10 cellular contexts compared by ENCODE assay signal in the genomic region with DNA sequence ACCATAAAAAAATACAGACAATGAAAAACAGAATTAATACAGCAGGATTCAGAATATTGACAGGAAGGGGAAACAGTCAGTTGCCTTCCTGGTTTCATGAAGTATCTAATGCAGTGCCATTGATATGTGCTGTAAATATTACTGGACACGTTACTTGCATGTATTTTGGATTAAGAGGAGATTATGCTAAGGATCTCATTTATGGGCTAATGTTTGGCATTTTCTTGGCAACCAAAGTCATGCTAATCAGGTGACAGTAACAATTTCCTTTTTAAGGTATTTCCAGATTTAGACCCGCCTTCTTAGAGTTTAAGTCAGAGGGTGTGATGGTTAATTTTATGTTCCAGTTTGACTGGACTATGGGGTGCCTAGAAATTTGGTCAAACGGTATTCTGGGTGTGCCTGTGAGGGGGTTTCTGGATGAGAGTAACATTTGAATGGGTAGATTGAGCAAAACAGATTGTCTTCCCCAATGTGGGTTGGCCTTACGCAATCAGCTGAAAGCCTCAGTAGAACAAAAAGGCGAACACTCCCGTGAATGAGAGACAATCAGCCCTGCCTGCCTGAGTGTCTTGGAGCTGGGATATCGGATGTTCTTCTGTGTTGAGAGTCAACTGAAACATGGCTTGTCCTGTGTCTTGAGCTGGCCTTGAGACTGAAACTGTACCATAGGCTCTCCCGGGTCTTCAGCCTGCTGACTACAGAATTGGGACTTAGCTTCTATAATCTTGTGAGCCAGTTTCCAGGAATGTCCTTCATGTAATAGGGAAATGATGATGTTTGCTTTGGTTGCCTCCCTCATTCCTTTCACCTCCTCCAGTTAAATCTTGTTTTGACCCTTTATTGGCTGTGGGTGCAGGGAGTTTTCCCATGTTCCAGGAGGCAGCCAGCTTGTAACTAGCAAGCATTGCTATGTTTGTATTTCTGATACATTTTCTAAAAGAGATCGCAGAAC. TPM values are rescaled to one million over a fixed set of nuclear protein-coding genes. Genes with fewer than 3 reads are reported as not detected.
A peak's percentile ranks its signal among the peaks of the same experiment; 100 is the strongest.
DNase-seq lines count a peak whose midpoint lies in the region; FAIRE-seq and TF ChIP-seq lines count a peak whose summit lies in the region.
"Had no signal": no experiment of that assay in that cellular context is flagged by ENCODE, and none has a peak within 500 bp of the region (broad histone marks: within the 10 kb centered on the region; RNA-seq: fewer than 3 reads in every experiment).

No MANE protein-coding gene starts in this region.

- H3K9me3 ChIP-seq in H1 (ENCODE audit: insufficient read depth in 2 of 2, low read depth in 1 of 2, low read length in 1 of 2), result no peaks in the 10 kb centered on the region

- H3K27ac ChIP-seq in H1 (ENCODE audit: low read depth, low read length) (no peak overlapping the region), rectal smooth muscle tissue (ENCODE audit: low read depth, low read length) (peak overlapping the region; percentile 35)

- H3K18ac ChIP-seq in H1 (ENCODE audit: extremely low read depth, low read length), result no peak overlapping the region

- TF ChIP-seq CTCF in H1 (IDR thresholded peaks at IDR 0.05; ENCODE audit: control extremely low read depth in 1 of 3, insufficient read depth in 1 of 3, low read depth in 1 of 3, low read length in 3 of 3) (no peak), GM20000 (IDR thresholded peaks at IDR 0.05; ENCODE audit: extremely low read depth, missing control alignments) (no peak)

- H3K27me3 ChIP-seq in H1 (replicated peaks in 1 of 4; ENCODE audit: control insufficient read depth in 3 of 4, extremely low read depth in 1 of 4, insufficient read depth in 3 of 4, low read length in 3 of 4), result no peaks in the 10 kb centered on the region
- H3K27me3 ChIP-seq in rectal smooth muscle tissue (ENCODE audit: control insufficient read depth, insufficient read depth, low read length), result no peaks in the 10 kb centered on the region

- no peak for FAIRE-seq in H1 (lab: Jason Lieb, UNC)

- no peak overlapping the region for H2AK5ac ChIP-seq in H1 (ENCODE audit: low read depth, low read length)

- no peak overlapping the region for H2BK120ac ChIP-seq in H1 (replicated peaks; ENCODE audit: low read depth, low read length)

- H4K5ac ChIP-seq in H1 (ENCODE audit: insufficient read length, low read depth, low read length), result no peak overlapping the region

- H3K9ac ChIP-seq in H1 (replicated peaks in 1 of 4; ENCODE audit: extremely low read depth in 1 of 4, low read depth in 3 of 4, low read length in 3 of 4), result no peak overlapping the region
- no peak overlapping the region for H3K9ac ChIP-seq in rectal smooth muscle tissue (ENCODE audit: low read length)

- H3K4ac ChIP-seq in H1 (replicated peaks; ENCODE audit: insufficient read length, low read depth, low read length), result no peak overlapping the region

- H3K4me3 ChIP-seq in H1 (ENCODE audit: extremely low read depth in 1 of 4, insufficient read depth in 2 of 4, low read depth in 3 of 4, low read length in 4 of 4) (no peak overlapping the region), rectal smooth muscle tissue (ENCODE audit: low read length) (peak overlapping the region; percentile 5)

- H3K4me1 ChIP-seq in H1 (replicated peaks in 1 of 4; ENCODE audit: control insufficient read depth in 3 of 4, insufficient read depth in 4 of 4, low read length in 3 of 4), result no peaks in the 10 kb centered on the region
- peaks cover 31% of the 10 kb centered on the region for H3K4me1 ChIP-seq in rectal smooth muscle tissue (ENCODE audit: control insufficient read depth, insufficient read depth, low read length)

- no peak overlapping the region for H3K4me2 ChIP-seq in H1 (ENCODE audit: insufficient read depth in 1 of 2, low read depth in 2 of 2, low read length in 2 of 2)

- TF ChIP-seq RAD21 in H1 (IDR thresholded peaks at IDR 0.05 in 1 of 2, conservative IDR thresholded peaks at IDR 0.05 in 1 of 2; ENCODE audit: low read depth in 2 of 2, low read length in 2 of 2), result no peak

- H4K8ac ChIP-seq in H1 (ENCODE audit: extremely low read depth, insufficient read depth, low read length), result no peak overlapping the region

- no peaks in the 10 kb centered on the region for H3K23me2 ChIP-seq in H1 (ENCODE audit: low read depth, low read length)

- CTCF ChIA-PET in H1 (lab: Charles Lee; ENCODE audit: partially characterized antibody), result interaction anchor here (0.9 kb wide), 1 partner anchor 10 kb away, joined by 3 read pairs; the partner anchor contains the start of gene SQOR

- H2AFZ ChIP-seq in H1 (ENCODE audit: low read length), result no peak overlapping the region

- H3K56ac ChIP-seq in H1 (replicated peaks; ENCODE audit: insufficient read length, low read depth, low read length), result no peak overlapping the region

- TF ChIP-seq POLR2A in H1 (IDR thresholded peaks at IDR 0.05; ENCODE audit: control extremely low read depth in 1 of 2, low read depth in 2 of 2, low read length in 2 of 2), result no peak

- no peak overlapping the region for H3K23ac ChIP-seq in H1 (ENCODE audit: insufficient read length)

- no peak overlapping the region for H2BK5ac ChIP-seq in H1 (ENCODE audit: low read depth, low read length)

- H2BK15ac ChIP-seq in H1 (ENCODE audit: low read length), result no peak overlapping the region

- no peak overlapping the region for H3K14ac ChIP-seq in H1 (ENCODE audit: insufficient read length)

- WGBS in H1 (ENCODE audit: extremely low coverage in 1 of 2, insufficient coverage in 1 of 2, insufficient read length in 1 of 2, insufficient replicate concordance in 2 of 2, low coverage in 1 of 2, low lambda C conversion rate in 2 of 2, missing lambda C conversion rate in 1 of 2), 2 experiments, result 94% methylated on average over 9 of the region's 9 CpGs; no CpG with 5 or more reads in 1 of the 2 experiments

- POLR2A ChIA-PET in H1 (lab: Charles Lee; ENCODE audit: partially characterized antibody), result no interaction called here

- TF ChIP-seq EP300 in H1 (IDR thresholded peaks at IDR 0.05; ENCODE audit: borderline replicate concordance in 1 of 2, low read depth in 2 of 2, low read length in 2 of 2), result no peak

- H3K79me1 ChIP-seq in H1 (ENCODE audit: low read depth, low read length), result no peaks in the 10 kb centered on the region

- no peak overlapping the region for H2BK20ac ChIP-seq in H1 (ENCODE audit: low read length)

- H3K79me2 ChIP-seq in H1 (ENCODE audit: control insufficient read depth in 1 of 2, insufficient read depth in 2 of 2, low read length in 2 of 2), result no peaks in the 10 kb centered on the region

- peak; percentile 40 for DNase-seq in Daoy (ENCODE audit: low read depth)
- peak; percentile 31 to 65 for DNase-seq in NOMO-1 (lab: John Stamatoyannopoulos, UW; ENCODE audit: unreplicated experiment in 2 of 2)
- DNase-seq in H1 (ENCODE audit: low read depth in 1 of 2, low spot score in 2 of 2), result no peak
- DNase-seq in NCI-H774 (lab: John Stamatoyannopoulos, UW), result no peak
- DNase-seq in NCI-H1105 (lab: John Stamatoyannopoulos, UW), result no peak
- no peak for DNase-seq in GM20000 (ENCODE audit: low spot score)
- DNase-seq in NCI-H526 treated with DMSO at 0.1 percent for 48 hours (lab: John Stamatoyannopoulos, UW), result no peak
- DNase-seq: activated gamma-delta T cell treated with Interleukin-2 at 50 U/mL for 16 hours, NCI-H748 treated with DMSO at 0.1 percent for 48 hours had no signal

- H2BK12ac ChIP-seq in H1 (ENCODE audit: low read depth, low read length), result no peak overlapping the region

- no peaks in the 10 kb centered on the region for H4K20me1 ChIP-seq in H1 (replicated peaks in 1 of 2; ENCODE audit: control insufficient read depth in 1 of 2, insufficient read depth in 2 of 2, low read length in 2 of 2)

- no peak overlapping the region for H4K91ac ChIP-seq in H1 (replicated peaks; ENCODE audit: insufficient read length, low read length)

- H3K36me3 ChIP-seq in H1 (ENCODE audit: control insufficient read depth in 2 of 4, insufficient read depth in 4 of 4, low read length in 3 of 4), result no peaks in the 10 kb centered on the region
- H3K36me3 ChIP-seq in rectal smooth muscle tissue (ENCODE audit: control insufficient read depth, insufficient read depth, low read length), result no peaks in the 10 kb centered on the region

TF ChIP-seq in H1, 55 proteins besides CTCF, POLR2A, EP300 and RAD21:
- TF ChIP-seq CEBPB (IDR thresholded peaks at IDR 0.05; ENCODE audit: low read depth, low read length) (peak; percentile 69; the same call in 1 of the 2 replicates), SP2 (IDR thresholded peaks at IDR 0.05; ENCODE audit: low read length) (no peak)

RNA-seq across cellular contexts. Expression of gene SQOR, which starts 10.5 kb away (rescaled TPM):
- total RNA-seq in Daoy (2014; rRNA removed; shearing (Covaris generic)), result 35.1 and 46.1 TPM in 2 replicates
- 0.22 and 0.25 TPM in 2 replicates for total RNA-seq in H1 (2021; fragmentation: NEBNext Ultra II Directional; extraction: Animal tissue kit (Norgen Biotek cat#: 25700))
- polyA plus RNA-seq in H1 (2011; rRNA removed), result 0.20 and 0.24 TPM in 2 replicates
- 0.17 TPM for polyA plus RNA-seq in H1 (2011; cell fraction: cytosol; rRNA removed)
- polyA plus RNA-seq in H1 (2011; cell fraction: nucleus; rRNA removed), result 0.10 TPM
- 0.27 to 0.47 TPM (median 0.31 TPM) in 3 of 4 replicates, not detected in the other for polyA plus RNA-seq in H1 (2012, experiment 1 of 2)
- not detected for polyA plus RNA-seq in H1 (2012, experiment 2 of 2)
- 0.18 TPM for polyA plus RNA-seq in H1 (2013, experiment 1 of 2)
- 0.24 TPM for polyA plus RNA-seq in H1 (2013, experiment 2 of 2)
- 0.15 TPM in 1 of 2 replicates, not detected in the other for polyA minus RNA-seq in H1 (2011; rRNA and poly(A)+ RNA removed)
- not detected for polyA minus RNA-seq in H1 (2011; cell fraction: cytosol; rRNA and poly(A)+ RNA removed)
- polyA minus RNA-seq in H1 (2011; cell fraction: nucleus; rRNA and poly(A)+ RNA removed), result 1.5 TPM

RNA-seq across cellular contexts. Expression of gene BLOC1S6, which starts 58.1 kb away (rescaled TPM):
- total RNA-seq in Daoy (2014; rRNA removed; shearing (Covaris generic)), result 67.6 and 73.1 TPM in 2 replicates
- total RNA-seq in H1 (2021; fragmentation: NEBNext Ultra II Directional; extraction: Animal tissue kit (Norgen Biotek cat#: 25700)), result 28.7 and 28.8 TPM in 2 replicates
- 3.7 and 4.5 TPM in 2 replicates for polyA plus RNA-seq in H1 (2011; rRNA removed)
- 8.2 TPM for polyA plus RNA-seq in H1 (2011; cell fraction: cytosol; rRNA removed)
- polyA plus RNA-seq in H1 (2011; cell fraction: nucleus; rRNA removed), result 5.1 TPM
- polyA plus RNA-seq in H1 (2012, experiment 1 of 2), result 16.5 to 28.6 TPM (median 20.0 TPM) in 4 replicates
- polyA plus RNA-seq in H1 (2012, experiment 2 of 2), result 1.4 TPM
- polyA plus RNA-seq in H1 (2013, experiment 1 of 2), result 22.2 TPM
- 20.5 TPM for polyA plus RNA-seq in H1 (2013, experiment 2 of 2)
- 4.1 and 5.7 TPM in 2 replicates for polyA minus RNA-seq in H1 (2011; rRNA and poly(A)+ RNA removed)
- polyA minus RNA-seq in H1 (2011; cell fraction: cytosol; rRNA and poly(A)+ RNA removed), result 14.5 TPM
- 19.4 TPM for polyA minus RNA-seq in H1 (2011; cell fraction: nucleus; rRNA and poly(A)+ RNA removed)

Comparison
In these comparisons a context has a peak if more than half of its experiments do, and no peak if none do; other contexts are left out.
1. DNase-seq: peak in Daoy (single experiment) and NOMO-1 (2 of 2); none in H1 (0 of 2), NCI-H774 (single experiment), NCI-H1105 (single experiment), GM20000 (single experiment) and NCI-H526 treated with DMSO at 0.1 percent for 48 hours (single experiment).
2. RNA of gene SQOR, which starts 10.5 kb away (total RNA-seq): 35.1 to 46.1 TPM in Daoy; 0.22 to 0.25 TPM in H1; every median in the first group is over 10 times any median in the second.